8 cellular contexts compared by ENCODE assay signal in the genomic region with DNA sequence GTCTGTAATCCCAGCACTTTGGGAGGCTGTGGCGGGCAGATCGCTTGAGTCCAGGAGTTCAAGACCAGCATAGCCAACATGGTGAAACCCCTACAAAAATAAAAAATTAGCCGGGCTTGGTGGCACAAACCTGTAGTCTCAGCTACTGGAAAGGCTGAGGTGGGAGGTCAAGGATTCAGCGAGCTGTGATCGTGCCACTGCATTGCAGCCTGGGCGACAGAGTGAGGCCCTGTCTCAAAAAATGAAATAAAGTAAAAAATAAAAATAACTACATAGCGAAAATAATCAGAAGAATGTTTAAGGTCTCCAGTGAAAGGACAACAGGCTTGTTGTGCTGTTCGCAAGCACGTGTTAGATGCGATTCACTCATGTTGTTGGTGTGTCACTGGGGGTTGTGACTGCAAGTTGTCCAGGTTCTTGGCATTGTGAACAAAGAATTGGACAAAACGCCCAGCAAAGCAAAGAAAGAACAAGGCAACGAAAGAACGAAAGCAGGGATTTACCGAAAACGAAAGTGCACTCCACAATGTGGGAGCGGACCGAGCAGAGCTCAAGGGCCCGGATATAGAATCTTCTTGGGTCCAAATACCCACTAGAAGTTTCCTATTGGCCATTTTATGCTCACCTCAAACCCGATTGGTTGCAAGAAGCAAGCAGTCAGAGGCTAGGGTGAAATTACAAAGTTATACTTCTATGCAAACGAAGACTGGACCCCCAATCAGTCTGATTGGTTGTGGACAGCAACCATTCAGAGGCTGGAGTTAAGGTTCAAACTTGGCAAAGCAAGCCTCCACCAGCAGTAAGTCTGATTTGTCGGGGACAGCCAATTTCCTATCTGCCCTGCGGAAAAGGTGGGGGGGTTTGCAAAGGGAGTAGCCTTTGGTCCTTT. TPM values are rescaled to one million over a fixed set of nuclear protein-coding genes. Genes with fewer than 3 reads are reported as not detected.
DNase-seq lines count a peak whose midpoint lies in the region; ATAC-seq, FAIRE-seq and TF ChIP-seq lines count a peak whose summit lies in the region.

No MANE protein-coding gene starts in this region.

- peaks cover 0 to 2% (median 0%) of the 10 kb centered on the region in 9 donors for H3K9me3 Mint-ChIP-seq in naive thymus-derived CD8-positive, alpha-beta T cell

- H3K27ac Mint-ChIP-seq in naive thymus-derived CD8-positive, alpha-beta T cell = peak overlapping the region; percentile 94 to 100 (median 98)

- CTCF ChIA-PET in HEK293 (lab: Yijun Ruan, JAX) = interaction anchor here (0.6 to 1.9 kb wide), 4 partner anchors 15 to 643 kb away, joined by 3 to 15 read pairs (median 4); no protein-coding TSS in a partner anchor

- ATAC-seq in naive thymus-derived CD8-positive, alpha-beta T cell = peak; percentile 8 to 21

- in situ Hi-C loops in Caki2 (cut with HindIII; ENCODE audit: low pct_unique_long_range_greater_than_20kb, low sequenced_read_pairs) = no loop called here

- H3K27ac ChIP-seq in HEK293 (ENCODE audit: extremely low read depth, low read depth, low read length) (no peak overlapping the region; the same call in 1 of the 2 replicates), Peyer's patch (peak overlapping the region; percentile 74 to 93 (median 83))

- peak; percentile 75 for DNase-seq in Caki2 (ENCODE audit: low read depth)
- DNase-seq in Peyer's patch = no peak
- peak; percentile 22 to 37 for DNase-seq in dermis microvascular lymphatic vessel endothelial cell (ENCODE audit: low read depth in 2 of 2)
- DNase-seq in naive thymus-derived CD8-positive, alpha-beta T cell = peak in 4 of 10 donors; percentile 1 to 15 (median 9)
- no peak for DNase-seq in D721Med (ENCODE audit: insufficient read length, low spot score)
- DNase-seq in NCI-H2196 (lab: John Stamatoyannopoulos, UW; ENCODE audit: unreplicated experiment) = no peak
- DNase-seq in stimulated activated CD4-positive, alpha-beta T cell treated with anti-CD3 and anti-CD28 coated beads, Interleukin-12 subunit alpha, Interleukin-12 subunit beta, amount 100 ng/mL, for 4 hours = no peak

- H3K36me3 ChIP-seq in HEK293 (ENCODE audit: control insufficient read depth in 2 of 2, insufficient read depth in 1 of 2, low read length in 2 of 2) = no peaks in the 10 kb centered on the region; a peak in 1 of 3 replicates
- H3K36me3 ChIP-seq in Peyer's patch = no peaks in the 10 kb centered on the region

- peaks cover 15 to 51% (median 42%) of the 10 kb centered on the region in 4 donors for H3K4me1 Mint-ChIP-seq in naive thymus-derived CD8-positive, alpha-beta T cell

- H3K9me3 ChIP-seq in HEK293 (ENCODE audit: control insufficient read depth, insufficient read depth, low read depth, low read length) (no peaks in the 10 kb centered on the region), Peyer's patch (no peaks in the 10 kb centered on the region)

- no peak for TF ChIP-seq POLR2A in Peyer's patch (IDR thresholded peaks at IDR 0.05)

- POLR2A ChIA-PET in HEK293 (lab: Yijun Ruan, JAX) = interaction anchor here (0.9 to 2.7 kb wide), 2 partner anchors 15 to 133 kb away, joined by 3 to 20 read pairs; partner anchors contain the start of gene CARTPT
- POLR2A ChIA-PET in naive thymus-derived CD8-positive, alpha-beta T cell (lab: Charles Lee) = interaction anchor here (1.2 to 2.3 kb wide), 2 partner anchors 14 to 131 kb away, joined by 3 to 25 read pairs; partner anchors contain the start of gene BDP1

- no peaks in the 10 kb centered on the region for H3K27me3 ChIP-seq in Peyer's patch

- FAIRE-seq in D721Med (lab: Jason Lieb, UNC) = no peak

- peaks cover 0 to 3% (median 0%) of the 10 kb centered on the region in 3 donors for H3K36me3 Mint-ChIP-seq in naive thymus-derived CD8-positive, alpha-beta T cell

- H3K4me3 Mint-ChIP-seq in naive thymus-derived CD8-positive, alpha-beta T cell = peak overlapping the region; percentile 90 to 100 (median 98)

- no peak for TF ChIP-seq CTCF in HEK293 (tag by site-specific recombination; IDR thresholded peaks at IDR 0.05)
- TF ChIP-seq CTCF in Peyer's patch (IDR thresholded peaks at IDR 0.05) = no peak
- no peak for TF ChIP-seq CTCF in D721Med (IDR thresholded peaks at IDR 0.05; ENCODE audit: insufficient read depth, missing control alignments)

- H3K4me1 ChIP-seq in HEK293 (ENCODE audit: control insufficient read depth, insufficient read depth, low read length) (0 out of 2 replicates have a peak, but pooled peaks cover 2% of the 10 kb centered on the region), Peyer's patch (peaks cover 0 to 9% (median 3%) of the 10 kb centered on the region in 4 donors)

- H3K4me3 ChIP-seq in HEK293 (ENCODE audit: low read depth, low read length) (peak overlapping the region; percentile 71), Peyer's patch (peak overlapping the region; percentile 50 to 83 (median 72))

- H3K27me3 Mint-ChIP-seq in naive thymus-derived CD8-positive, alpha-beta T cell = no peaks in the 10 kb centered on the region

TF ChIP-seq in HEK293, 187 proteins besides CTCF, POLR2A, EP300 and RAD21:
- TF ChIP-seq, protein P1, sequence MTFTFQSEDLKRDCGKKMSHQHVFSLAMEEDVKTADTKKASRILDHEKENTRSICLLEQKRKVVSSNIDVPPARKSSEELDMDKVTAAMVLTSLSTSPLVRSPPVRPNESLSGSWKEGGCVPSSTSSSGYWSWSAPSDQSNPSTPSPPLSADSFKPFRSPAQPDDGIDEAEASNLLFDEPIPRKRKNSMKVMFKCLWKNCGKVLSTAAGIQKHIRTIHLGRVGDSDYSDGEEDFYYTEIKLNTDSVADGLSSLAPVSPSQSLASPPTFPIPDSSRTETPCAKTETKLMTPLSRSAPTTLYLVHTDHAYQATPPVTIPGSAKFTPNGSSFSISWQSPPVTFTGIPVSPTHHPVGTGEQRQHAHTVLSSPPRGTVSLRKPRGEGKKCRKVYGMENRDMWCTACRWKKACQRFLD (tag by site-specific recombination; IDR thresholded peaks at IDR 0.05) = no peak
- no peak for TF ChIP-seq WT1 (tag by site-specific recombination; IDR thresholded peaks at IDR 0.05)
- no peak for TF ChIP-seq GLI2 (tag by site-specific recombination; IDR thresholded peaks at IDR 0.05; ENCODE audit: borderline replicate concordance, low read depth)
- no peak for TF ChIP-seq ZNF292 (tag by site-specific recombination; IDR thresholded peaks at IDR 0.05; ENCODE audit: borderline replicate concordance, low read depth)
- no peak for TF ChIP-seq YY2 (tag by site-specific recombination; IDR thresholded peaks at IDR 0.05)
- no peak for TF ChIP-seq ZNF221 (tag by site-specific recombination; IDR thresholded peaks at IDR 0.05; ENCODE audit: borderline replicate concordance)
- no peak for TF ChIP-seq ZNF426 (tag by site-specific recombination; IDR thresholded peaks at IDR 0.05)
- TF ChIP-seq ZNF518A (tag by site-specific recombination; conservative IDR thresholded peaks at IDR 0.05; ENCODE audit: low read depth) = no peak
- no peak for TF ChIP-seq ZBTB20 (tag by site-specific recombination; IDR thresholded peaks at IDR 0.05)
- no peak for TF ChIP-seq ZNF48 (tag by site-specific recombination; IDR thresholded peaks at IDR 0.05)
- TF ChIP-seq ZBTB21 (tag by site-specific recombination; IDR thresholded peaks at IDR 0.05) = no peak
- TF ChIP-seq ZNF624 (tag by site-specific recombination; IDR thresholded peaks at IDR 0.05) = no peak

RNA-seq across cellular contexts. Expression of gene MCCC2, which starts 0.8 kb away (rescaled TPM):
- total RNA-seq in Caki2 (2014; rRNA removed; shearing (Covaris generic); ENCODE audit: low replicate concordance) = 35.1 and 46.4 TPM in 2 replicates
- 10 to 100 TPM; 37.3 to 50.3 (median 43.3) TPM for total RNA-seq in Peyer's patch
- total RNA-seq in dermis microvascular lymphatic vessel endothelial cell = 20.3 and 29.2 TPM in 2 replicates
- total RNA-seq in naive thymus-derived CD8-positive, alpha-beta T cell = 10 to 100 TPM; 40.6 to 44.1 TPM
- 10 to 100 TPM; 22.4 to 28.9 (median 25.5) TPM for polyA plus RNA-seq in naive thymus-derived CD8-positive, alpha-beta T cell

Comparison
In these comparisons a context has a peak if more than half of its experiments do, and no peak if none do; other contexts are left out.
1. DNase-seq: peak in Caki2 (single experiment) and dermis microvascular lymphatic vessel endothelial cell (2 of 2); none in Peyer's patch (0 of 3), D721Med (single experiment), NCI-H2196 (single experiment) and stimulated activated CD4-positive, alpha-beta T cell treated with anti-CD3 and anti-CD28 coated beads, Interleukin-12 subunit alpha, Interleukin-12 subunit beta, amount 100 ng/mL, for 4 hours (single experiment).